10 cellular contexts compared by ENCODE assay signal in genomic region chr14:68621400-68622365, GRCh38.
DNase-seq lines count a peak whose midpoint lies in the region; TF ChIP-seq lines count a peak whose summit lies in the region.
"Had no signal": no experiment of that assay in that cellular context is flagged by ENCODE, and none has a peak within 500 bp of the region (broad histone marks: within the 10 kb centered on the region; RNA-seq: fewer than 3 reads in every experiment).

No MANE protein-coding gene starts in this region.

- TF ChIP-seq CTCF in MM.1S (IDR thresholded peaks at IDR 0.05; ENCODE audit: low read length) = no peak
- TF ChIP-seq CTCF in thyroid gland (IDR thresholded peaks at IDR 0.05) = no peak

- H3K36me3 ChIP-seq in MM.1S (replicated peaks; ENCODE audit: insufficient read depth, low read length) (no peaks in the 10 kb centered on the region), thyroid gland (no peaks in the 10 kb centered on the region)

- no peak for DNase-seq in MM.1S
- peak; percentile 27 for DNase-seq in dermis blood vessel endothelial cell
- DNase-seq in medulla oblongata (ENCODE audit: extremely low spot score) = peak; percentile 63
- peak; percentile 37 to 55 for DNase-seq in thyroid gland
- no peak for DNase-seq in DMS153 treated with DMSO at 0.1 percent for 48 hours (lab: John Stamatoyannopoulos, UW; ENCODE audit: unreplicated experiment)
- DNase-seq in iPS-NIHi11 (ENCODE audit: low spot score) = no peak
- DNase-seq in activated CD4-positive, CD25-positive, alpha-beta regulatory T cell (lab: John Stamatoyannopoulos, UW) = no peak
- DNase-seq in NCI-H146 treated with DMSO at 0.1 percent for 48 hours (lab: John Stamatoyannopoulos, UW; ENCODE audit: unreplicated experiment) = no peak
- DNase-seq: SIG-M5; stimulated activated CD4-positive, alpha-beta T cell treated with anti-CD3 and anti-CD28 coated beads, Interleukin-2, amount 100 ng/mL, for 48 hours had no signal

- no peak overlapping the region for H3K4me2 ChIP-seq in MM.1S (ENCODE audit: low read depth, low read length)

- H3K9ac ChIP-seq in MM.1S (ENCODE audit: low read length) = no peak overlapping the region

- 65 to 68% methylated on average over 6 of the region's 6 CpGs for WGBS in thyroid gland, 2 donors

- no peaks in the 10 kb centered on the region for H3K79me2 ChIP-seq in MM.1S (ENCODE audit: low read length)

- H3K27me3 ChIP-seq in MM.1S (replicated peaks; ENCODE audit: insufficient read depth, low read length) (no peaks in the 10 kb centered on the region), thyroid gland (no peaks in the 10 kb centered on the region)

- peak overlapping the region; percentile 72; the same call in 1 of the 2 replicates for H3K27ac ChIP-seq in MM.1S (ENCODE audit: low read length)
- H3K27ac ChIP-seq in thyroid gland = peak overlapping the region; percentile 11 to 64 (median 62)

- intact Hi-C loops in thyroid gland (cut with DNase I) = no loop called here

- H3K9me3 ChIP-seq in MM.1S (replicated peaks; ENCODE audit: insufficient read depth, low read length) (no peaks in the 10 kb centered on the region), thyroid gland (no peaks in the 10 kb centered on the region)

- H3F3A ChIP-seq in MM.1S (ENCODE audit: insufficient read depth, low read length) = peaks cover 5% of the 10 kb centered on the region; the same call in 1 of the 2 replicates

- H3K4me3 ChIP-seq in MM.1S (ENCODE audit: low read length) (no peak overlapping the region), thyroid gland (replicated peaks in 1 of 3) (no peak overlapping the region)

- H2AFZ ChIP-seq in MM.1S (ENCODE audit: low read length) = no peak overlapping the region

- H3K9me2 ChIP-seq in MM.1S (replicated peaks; ENCODE audit: insufficient read depth, low read length) = no peaks in the 10 kb centered on the region

- H3K4me1 ChIP-seq in MM.1S (ENCODE audit: low read length) (peaks cover 15% of the 10 kb centered on the region), thyroid gland (peaks cover 2 to 18% of the 10 kb centered on the region in 2 donors)

- TF ChIP-seq POLR2A in thyroid gland (IDR thresholded peaks at IDR 0.05) = no peak

- H4K20me1 ChIP-seq in MM.1S (ENCODE audit: insufficient read depth, low read length) = no peaks in the 10 kb centered on the region

Comparison
In these comparisons a context has a peak if more than half of its experiments do, and no peak if none do; other contexts are left out.
1. DNase-seq: peak in dermis blood vessel endothelial cell (single experiment), medulla oblongata (single experiment) and thyroid gland (2 of 2); none in MM.1S (single experiment), DMS153 treated with DMSO at 0.1 percent for 48 hours (single experiment), iPS-NIHi11 (single experiment), activated CD4-positive, CD25-positive, alpha-beta regulatory T cell (0 of 4) and NCI-H146 treated with DMSO at 0.1 percent for 48 hours (single experiment).